ENCODE assay signal across 26 cellular contexts in genomic region chr22:36938028-36938425, GRCh38. TPM values are rescaled to one million over a fixed set of nuclear protein-coding genes. Genes with fewer than 3 reads are reported as not detected.
"Had no signal": no experiment of that assay in that cellular context is flagged by ENCODE, and none has a peak within 500 bp of the region (broad histone marks: within the 10 kb centered on the region; RNA-seq: fewer than 3 reads in every experiment).

No MANE protein-coding gene starts in this region.

- ATAC-seq: foreskin keratinocyte, heart left ventricle, left lung, mucosa of descending colon, right lobe of liver had no signal

- DNase-seq: activated CD4-positive, alpha-beta T cell treated with anti-CD3 and anti-CD28 coated beads for 4 hours; activated CD4-positive, alpha-beta T cell treated with anti-CD3 and anti-CD28 coated beads, Interleukin-2, amount 50 U/mL, for 4 hours; activated effector memory CD4-positive, alpha-beta T cell treated with Interleukin-2 at 50 U/mL for 16 hours; activated naive CD4-positive, alpha-beta T cell treated with Interleukin-2 at 50 U/mL for 16 hours; amniotic stem cell; brain microvascular endothelial cell; caudate nucleus; cortex of kidney; foreskin keratinocyte; heart left ventricle; hypothalamus; immature natural killer cell; kidney glomerular epithelial cell; left lung; mucosa of descending colon; ovary; stimulated activated CD4-positive, alpha-beta T cell treated with anti-CD3 and anti-CD28 coated beads, Interleukin-4, amount 100 ng/mL, for 1 hour; stimulated activated naive CD8-positive, alpha-beta T cell treated with anti-CD3 and anti-CD28 coated beads, Interleukin-15, amount 100 ng/mL, for 72 hours; substantia nigra had no signal

- H3K4me1 ChIP-seq: esophagus muscularis mucosa, foreskin keratinocyte, right lobe of liver had no signal

- H3K27ac ChIP-seq: brain microvascular endothelial cell, esophagus muscularis mucosa, foreskin keratinocyte, heart left ventricle, ovary, right lobe of liver, VCaP had no signal

- H3K4me3 Mint-ChIP-seq: immature natural killer cell; natural killer cell treated with Interleukin-12 subunit alpha and Interleukin-12 subunit beta and Interleukin-15 and Interleukin-18, amount 100 ng/mL, for 72 hours; stimulated activated naive CD8-positive, alpha-beta T cell treated with anti-CD3 and anti-CD28 coated beads, Interleukin-15, amount 100 ng/mL, for 72 hours had no signal

- H3K27ac Mint-ChIP-seq: immature natural killer cell; natural killer cell treated with Interleukin-12 subunit alpha and Interleukin-12 subunit beta and Interleukin-15 and Interleukin-18, amount 100 ng/mL, for 72 hours; progenitor cell of endocrine pancreas had no signal

- H3K27me3 ChIP-seq: brain microvascular endothelial cell, left lung, ovary, right lobe of liver had no signal

- H3K9me3 ChIP-seq: esophagus muscularis mucosa, heart left ventricle, left lung, mucosa of descending colon, ovary, right lobe of liver had no signal

- H3K36me3 Mint-ChIP-seq: immature natural killer cell; natural killer cell treated with Interleukin-12 subunit alpha and Interleukin-12 subunit beta and Interleukin-15 and Interleukin-18, amount 100 ng/mL, for 72 hours had no signal

- H3K4me1 Mint-ChIP-seq: immature natural killer cell had no signal

- H3K4me3 ChIP-seq: esophagus muscularis mucosa, heart left ventricle, left lung, lung, mucosa of descending colon, ovary, right lobe of liver had no signal

- H3K9me3 Mint-ChIP-seq: immature natural killer cell; natural killer cell treated with Interleukin-12 subunit alpha and Interleukin-12 subunit beta and Interleukin-15 and Interleukin-18, amount 100 ng/mL, for 72 hours; stimulated activated naive CD8-positive, alpha-beta T cell treated with anti-CD3 and anti-CD28 coated beads, Interleukin-15, amount 100 ng/mL, for 72 hours had no signal

- H3K27me3 Mint-ChIP-seq: progenitor cell of endocrine pancreas had no signal

- H3K36me3 ChIP-seq: brain microvascular endothelial cell, ovary, right lobe of liver had no signal

RNA-seq across cellular contexts. Expression of gene CSF2RB, which starts 24.6 kb away (rescaled TPM):
- total RNA-seq: foreskin keratinocyte, myocyte, progenitor cell of endocrine pancreas had no signal
